1 cellular context compared by ENCODE assay signal in the genomic region with DNA sequence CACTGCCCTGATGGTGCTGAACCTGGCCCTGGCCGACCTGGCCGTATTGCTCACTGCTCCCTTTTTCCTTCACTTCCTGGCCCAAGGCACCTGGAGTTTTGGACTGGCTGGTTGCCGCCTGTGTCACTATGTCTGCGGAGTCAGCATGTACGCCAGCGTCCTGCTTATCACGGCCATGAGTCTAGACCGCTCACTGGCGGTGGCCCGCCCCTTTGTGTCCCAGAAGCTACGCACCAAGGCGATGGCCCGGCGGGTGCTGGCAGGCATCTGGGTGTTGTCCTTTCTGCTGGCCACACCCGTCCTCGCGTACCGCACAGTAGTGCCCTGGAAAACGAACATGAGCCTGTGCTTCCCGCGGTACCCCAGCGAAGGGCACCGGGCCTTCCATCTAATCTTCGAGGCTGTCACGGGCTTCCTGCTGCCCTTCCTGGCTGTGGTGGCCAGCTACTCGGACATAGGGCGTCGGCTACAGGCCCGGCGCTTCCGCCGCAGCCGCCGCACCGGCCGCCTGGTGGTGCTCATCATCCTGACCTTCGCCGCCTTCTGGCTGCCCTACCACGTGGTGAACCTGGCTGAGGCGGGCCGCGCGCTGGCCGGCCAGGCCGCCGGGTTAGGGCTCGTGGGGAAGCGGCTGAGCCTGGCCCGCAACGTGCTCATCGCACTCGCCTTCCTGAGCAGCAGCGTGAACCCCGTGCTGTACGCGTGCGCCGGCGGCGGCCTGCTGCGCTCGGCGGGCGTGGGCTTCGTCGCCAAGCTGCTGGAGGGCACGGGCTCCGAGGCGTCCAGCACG.
TF ChIP-seq lines count a peak whose summit lies in the region.

No MANE protein-coding gene starts in this region.

TF ChIP-seq in H1, 55 proteins besides CTCF, POLR2A, EP300 and RAD21 (continued from another document):
- TF ChIP-seq, protein P1, sequence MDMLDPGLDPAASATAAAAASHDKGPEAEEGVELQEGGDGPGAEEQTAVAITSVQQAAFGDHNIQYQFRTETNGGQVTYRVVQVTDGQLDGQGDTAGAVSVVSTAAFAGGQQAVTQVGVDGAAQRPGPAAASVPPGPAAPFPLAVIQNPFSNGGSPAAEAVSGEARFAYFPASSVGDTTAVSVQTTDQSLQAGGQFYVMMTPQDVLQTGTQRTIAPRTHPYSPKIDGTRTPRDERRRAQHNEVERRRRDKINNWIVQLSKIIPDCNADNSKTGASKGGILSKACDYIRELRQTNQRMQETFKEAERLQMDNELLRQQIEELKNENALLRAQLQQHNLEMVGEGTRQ (IDR thresholded peaks at IDR 0.05; ENCODE audit: low read length), result peak; percentile 44; the same call in 1 of the 2 replicates
- no peak for TF ChIP-seq SUZ12 (IDR thresholded peaks at IDR 0.05; ENCODE audit: low read length)
- no peak for TF ChIP-seq TCF12 (IDR thresholded peaks at IDR 0.05; ENCODE audit: low read depth, low read length)
- no peak for TF ChIP-seq POU5F1 (IDR thresholded peaks at IDR 0.05; ENCODE audit: low read depth, low read length)
- TF ChIP-seq KDM4A (IDR thresholded peaks at IDR 0.05; ENCODE audit: low read depth, low read length, severe bottlenecking), result no peak
- TF ChIP-seq EZH2 (IDR thresholded peaks at IDR 0.05; ENCODE audit: low read depth, low read length, severe bottlenecking), result no peak
- TF ChIP-seq, protein P2, sequence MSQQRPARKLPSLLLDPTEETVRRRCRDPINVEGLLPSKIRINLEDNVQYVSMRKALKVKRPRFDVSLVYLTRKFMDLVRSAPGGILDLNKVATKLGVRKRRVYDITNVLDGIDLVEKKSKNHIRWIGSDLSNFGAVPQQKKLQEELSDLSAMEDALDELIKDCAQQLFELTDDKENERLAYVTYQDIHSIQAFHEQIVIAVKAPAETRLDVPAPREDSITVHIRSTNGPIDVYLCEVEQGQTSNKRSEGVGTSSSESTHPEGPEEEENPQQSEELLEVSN (IDR thresholded peaks at IDR 0.05), result peak; percentile 97
- TF ChIP-seq CHD2 (IDR thresholded peaks at IDR 0.05; ENCODE audit: low read length), result no peak
- no peak for TF ChIP-seq RBBP5 (IDR thresholded peaks at IDR 0.05; ENCODE audit: borderline replicate concordance, low read depth, low read length)
- no peak for TF ChIP-seq KDM1A (IDR thresholded peaks at IDR 0.05; ENCODE audit: borderline replicate concordance, low read length)
TF ChIP-seq in H1: peak in this region for 6.
